ENCODE assay signal across 1 cellular context in the genomic region with DNA sequence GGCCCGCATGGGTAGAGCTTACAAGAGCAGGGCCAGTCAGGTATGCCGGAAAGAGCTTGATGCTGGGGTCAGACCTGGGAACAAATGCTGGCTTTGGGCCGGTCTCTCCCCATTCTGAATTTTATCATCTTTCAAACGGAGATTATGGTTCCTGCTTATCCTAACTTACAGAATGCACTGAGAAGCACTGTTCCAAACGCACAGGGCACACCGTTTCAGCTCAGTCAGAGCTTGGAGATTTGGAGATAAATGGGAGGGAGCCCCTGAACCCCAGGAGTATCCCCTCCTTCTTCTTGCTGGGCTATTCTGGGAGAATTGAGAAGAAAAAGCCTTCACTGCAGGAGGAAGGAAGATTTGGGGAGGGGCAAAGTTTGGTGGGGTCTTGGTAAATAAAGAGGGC.
TF ChIP-seq lines count a peak whose summit lies in the region.

No MANE protein-coding gene starts in this region.

TF ChIP-seq in GM23338, 12 proteins besides CTCF, POLR2A, EP300 and RAD21:
- TF ChIP-seq CREB1 (CRISPR knock-in tag; IDR thresholded peaks at IDR 0.05; ENCODE audit: low read depth) = no peak
- TF ChIP-seq, protein P1, sequence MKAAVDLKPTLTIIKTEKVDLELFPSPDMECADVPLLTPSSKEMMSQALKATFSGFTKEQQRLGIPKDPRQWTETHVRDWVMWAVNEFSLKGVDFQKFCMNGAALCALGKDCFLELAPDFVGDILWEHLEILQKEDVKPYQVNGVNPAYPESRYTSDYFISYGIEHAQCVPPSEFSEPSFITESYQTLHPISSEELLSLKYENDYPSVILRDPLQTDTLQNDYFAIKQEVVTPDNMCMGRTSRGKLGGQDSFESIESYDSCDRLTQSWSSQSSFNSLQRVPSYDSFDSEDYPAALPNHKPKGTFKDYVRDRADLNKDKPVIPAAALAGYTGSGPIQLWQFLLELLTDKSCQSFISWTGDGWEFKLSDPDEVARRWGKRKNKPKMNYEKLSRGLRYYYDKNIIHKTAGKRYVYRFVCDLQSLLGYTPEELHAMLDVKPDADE (IDR thresholded peaks at IDR 0.05) = no peak
- TF ChIP-seq, protein P2, sequence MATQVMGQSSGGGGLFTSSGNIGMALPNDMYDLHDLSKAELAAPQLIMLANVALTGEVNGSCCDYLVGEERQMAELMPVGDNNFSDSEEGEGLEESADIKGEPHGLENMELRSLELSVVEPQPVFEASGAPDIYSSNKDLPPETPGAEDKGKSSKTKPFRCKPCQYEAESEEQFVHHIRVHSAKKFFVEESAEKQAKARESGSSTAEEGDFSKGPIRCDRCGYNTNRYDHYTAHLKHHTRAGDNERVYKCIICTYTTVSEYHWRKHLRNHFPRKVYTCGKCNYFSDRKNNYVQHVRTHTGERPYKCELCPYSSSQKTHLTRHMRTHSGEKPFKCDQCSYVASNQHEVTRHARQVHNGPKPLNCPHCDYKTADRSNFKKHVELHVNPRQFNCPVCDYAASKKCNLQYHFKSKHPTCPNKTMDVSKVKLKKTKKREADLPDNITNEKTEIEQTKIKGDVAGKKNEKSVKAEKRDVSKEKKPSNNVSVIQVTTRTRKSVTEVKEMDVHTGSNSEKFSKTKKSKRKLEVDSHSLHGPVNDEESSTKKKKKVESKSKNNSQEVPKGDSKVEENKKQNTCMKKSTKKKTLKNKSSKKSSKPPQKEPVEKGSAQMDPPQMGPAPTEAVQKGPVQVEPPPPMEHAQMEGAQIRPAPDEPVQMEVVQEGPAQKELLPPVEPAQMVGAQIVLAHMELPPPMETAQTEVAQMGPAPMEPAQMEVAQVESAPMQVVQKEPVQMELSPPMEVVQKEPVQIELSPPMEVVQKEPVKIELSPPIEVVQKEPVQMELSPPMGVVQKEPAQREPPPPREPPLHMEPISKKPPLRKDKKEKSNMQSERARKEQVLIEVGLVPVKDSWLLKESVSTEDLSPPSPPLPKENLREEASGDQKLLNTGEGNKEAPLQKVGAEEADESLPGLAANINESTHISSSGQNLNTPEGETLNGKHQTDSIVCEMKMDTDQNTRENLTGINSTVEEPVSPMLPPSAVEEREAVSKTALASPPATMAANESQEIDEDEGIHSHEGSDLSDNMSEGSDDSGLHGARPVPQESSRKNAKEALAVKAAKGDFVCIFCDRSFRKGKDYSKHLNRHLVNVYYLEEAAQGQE (IDR thresholded peaks at IDR 0.05; ENCODE audit: unreplicated experiment) = no peak
- TF ChIP-seq EZH2phosphoT487 (IDR thresholded peaks at IDR 0.05; ENCODE audit: unreplicated experiment) = no peak
- TF ChIP-seq ZNF114 (CRISPR knock-in tag; IDR thresholded peaks at IDR 0.05) = no peak
- TF ChIP-seq ZNF331 (CRISPR knock-in tag; IDR thresholded peaks at IDR 0.05; ENCODE audit: low read depth) = no peak
- no peak for TF ChIP-seq STAT1 (IDR thresholded peaks at IDR 0.05; ENCODE audit: unreplicated experiment)
- no peak for TF ChIP-seq JUNB (IDR thresholded peaks at IDR 0.05; ENCODE audit: unreplicated experiment)
- TF ChIP-seq, protein P3, sequence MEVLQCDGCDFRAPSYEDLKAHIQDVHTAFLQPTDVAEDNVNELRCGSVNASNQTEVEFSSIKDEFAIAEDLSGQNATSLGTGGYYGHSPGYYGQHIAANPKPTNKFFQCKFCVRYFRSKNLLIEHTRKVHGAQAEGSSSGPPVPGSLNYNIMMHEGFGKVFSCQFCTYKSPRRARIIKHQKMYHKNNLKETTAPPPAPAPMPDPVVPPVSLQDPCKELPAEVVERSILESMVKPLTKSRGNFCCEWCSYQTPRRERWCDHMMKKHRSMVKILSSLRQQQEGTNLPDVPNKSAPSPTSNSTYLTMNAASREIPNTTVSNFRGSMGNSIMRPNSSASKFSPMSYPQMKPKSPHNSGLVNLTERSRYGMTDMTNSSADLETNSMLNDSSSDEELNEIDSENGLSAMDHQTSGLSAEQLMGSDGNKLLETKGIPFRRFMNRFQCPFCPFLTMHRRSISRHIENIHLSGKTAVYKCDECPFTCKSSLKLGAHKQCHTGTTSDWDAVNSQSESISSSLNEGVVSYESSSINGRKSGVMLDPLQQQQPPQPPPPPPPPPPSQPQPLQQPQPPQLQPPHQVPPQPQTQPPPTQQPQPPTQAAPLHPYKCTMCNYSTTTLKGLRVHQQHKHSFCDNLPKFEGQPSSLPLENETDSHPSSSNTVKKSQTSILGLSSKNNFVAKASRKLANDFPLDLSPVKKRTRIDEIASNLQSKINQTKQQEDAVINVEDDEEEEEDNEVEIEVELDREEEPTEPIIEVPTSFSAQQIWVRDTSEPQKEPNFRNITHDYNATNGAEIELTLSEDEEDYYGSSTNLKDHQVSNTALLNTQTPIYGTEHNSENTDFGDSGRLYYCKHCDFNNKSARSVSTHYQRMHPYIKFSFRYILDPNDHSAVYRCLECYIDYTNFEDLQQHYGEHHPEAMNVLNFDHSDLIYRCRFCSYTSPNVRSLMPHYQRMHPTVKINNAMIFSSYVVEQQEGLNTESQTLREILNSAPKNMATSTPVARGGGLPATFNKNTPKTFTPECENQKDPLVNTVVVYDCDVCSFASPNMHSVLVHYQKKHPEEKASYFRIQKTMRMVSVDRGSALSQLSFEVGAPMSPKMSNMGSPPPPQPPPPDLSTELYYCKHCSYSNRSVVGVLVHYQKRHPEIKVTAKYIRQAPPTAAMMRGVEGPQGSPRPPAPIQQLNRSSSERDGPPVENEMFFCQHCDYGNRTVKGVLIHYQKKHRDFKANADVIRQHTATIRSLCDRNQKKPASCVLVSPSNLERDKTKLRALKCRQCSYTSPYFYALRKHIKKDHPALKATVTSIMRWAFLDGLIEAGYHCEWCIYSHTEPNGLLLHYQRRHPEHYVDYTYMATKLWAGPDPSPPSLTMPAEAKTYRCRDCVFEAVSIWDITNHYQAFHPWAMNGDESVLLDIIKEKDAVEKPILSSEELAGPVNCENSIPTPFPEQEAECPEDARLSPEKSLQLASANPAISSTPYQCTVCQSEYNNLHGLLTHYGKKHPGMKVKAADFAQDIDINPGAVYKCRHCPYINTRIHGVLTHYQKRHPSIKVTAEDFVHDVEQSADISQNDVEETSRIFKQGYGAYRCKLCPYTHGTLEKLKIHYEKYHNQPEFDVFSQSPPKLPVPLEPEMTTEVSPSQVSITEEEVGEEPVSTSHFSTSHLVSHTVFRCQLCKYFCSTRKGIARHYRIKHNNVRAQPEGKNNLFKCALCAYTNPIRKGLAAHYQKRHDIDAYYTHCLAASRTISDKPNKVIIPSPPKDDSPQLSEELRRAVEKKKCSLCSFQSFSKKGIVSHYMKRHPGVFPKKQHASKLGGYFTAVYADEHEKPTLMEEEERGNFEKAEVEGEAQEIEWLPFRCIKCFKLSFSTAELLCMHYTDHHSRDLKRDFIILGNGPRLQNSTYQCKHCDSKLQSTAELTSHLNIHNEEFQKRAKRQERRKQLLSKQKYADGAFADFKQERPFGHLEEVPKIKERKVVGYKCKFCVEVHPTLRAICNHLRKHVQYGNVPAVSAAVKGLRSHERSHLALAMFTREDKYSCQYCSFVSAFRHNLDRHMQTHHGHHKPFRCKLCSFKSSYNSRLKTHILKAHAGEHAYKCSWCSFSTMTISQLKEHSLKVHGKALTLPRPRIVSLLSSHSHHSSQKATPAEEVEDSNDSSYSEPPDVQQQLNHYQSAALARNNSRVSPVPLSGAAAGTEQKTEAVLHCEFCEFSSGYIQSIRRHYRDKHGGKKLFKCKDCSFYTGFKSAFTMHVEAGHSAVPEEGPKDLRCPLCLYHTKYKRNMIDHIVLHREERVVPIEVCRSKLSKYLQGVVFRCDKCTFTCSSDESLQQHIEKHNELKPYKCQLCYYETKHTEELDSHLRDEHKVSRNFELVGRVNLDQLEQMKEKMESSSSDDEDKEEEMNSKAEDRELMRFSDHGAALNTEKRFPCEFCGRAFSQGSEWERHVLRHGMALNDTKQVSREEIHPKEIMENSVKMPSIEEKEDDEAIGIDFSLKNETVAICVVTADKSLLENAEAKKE (CRISPR knock-in tag; IDR thresholded peaks at IDR 0.05) = no peak
- TF ChIP-seq EZH2 (IDR thresholded peaks at IDR 0.05; ENCODE audit: low read depth, unreplicated experiment) = no peak
- no peak for TF ChIP-seq NANOG (IDR thresholded peaks at IDR 0.05; ENCODE audit: borderline replicate concordance)
- TF ChIP-seq POLR2AphosphoS5 (IDR thresholded peaks at IDR 0.05; ENCODE audit: low read depth) = no peak
